Comparison of ENCODE assay signal across 21 cellular contexts in genomic region chr4:158999166-158999682, GRCh38.
"Had no signal": no experiment of that assay in that cellular context is flagged by ENCODE, and none has a peak within 500 bp of the region (broad histone marks: within the 10 kb centered on the region; RNA-seq: fewer than 3 reads in every experiment).

No MANE protein-coding gene starts in this region.

- ATAC-seq: activated naive CD8-positive, alpha-beta T cell treated with anti-CD3 and anti-CD28 coated beads, Interleukin-2, amount 50 U/mL, for 24 hours; activated T-cell treated with anti-CD3 and anti-CD28 coated beads, Interleukin-2, amount 50 U/mL, for 4 hours; lower lobe of right lung; natural killer cell; stimulated activated effector memory CD8-positive, alpha-beta T cell treated with anti-CD3 and anti-CD28 coated beads, Interleukin-12 subunit alpha, Interleukin-12 subunit beta, amount 100 ng/mL, for 72 hours had no signal

- H3K27ac ChIP-seq: brain microvascular endothelial cell, colonic mucosa, lower lobe of right lung, neutrophil, pancreas, testis, upper lobe of left lung, VCaP had no signal

- DNase-seq: activated CD4-positive, alpha-beta T cell treated with anti-CD3 and anti-CD28 coated beads, Interleukin-2, amount 50 U/mL, for 1 hour; activated CD4-positive, CD25-positive, alpha-beta regulatory T cell treated with anti-CD3 and anti-CD28 coated beads, Interleukin-2, amount 50 U/mL, for 72 hours; activated CD8-positive, alpha-beta memory T cell treated with anti-CD3 and anti-CD28 coated beads, Interleukin-2, amount 50 U/mL, for 4 hours; activated effector memory CD4-positive, alpha-beta T cell treated with Interleukin-2 at 50 U/mL for 16 hours; activated naive CD4-positive, alpha-beta T cell treated with anti-CD3 and anti-CD28 coated beads, Interleukin-2, amount 10 ng/mL, durations not matched to agents 7 days and 5 days; activated naive CD8-positive, alpha-beta T cell treated with anti-CD3 and anti-CD28 coated beads, Interleukin-2, amount 50 U/mL, for 24 hours; activated T-cell treated with anti-CD3 and anti-CD28 coated beads, Interleukin-2, amount 50 U/mL, for 4 hours; aorta; brain microvascular endothelial cell; lower lobe of right lung; natural killer cell; pancreas; sigmoid colon; stimulated activated CD4-positive, alpha-beta T cell treated with anti-CD3 and anti-CD28 coated beads, Interleukin-4, amount 100 ng/mL, for 24 hours; T-helper 2 cell; testis; upper lobe of left lung had no signal
